8 cellular contexts compared by ENCODE assay signal in the genomic region with DNA sequence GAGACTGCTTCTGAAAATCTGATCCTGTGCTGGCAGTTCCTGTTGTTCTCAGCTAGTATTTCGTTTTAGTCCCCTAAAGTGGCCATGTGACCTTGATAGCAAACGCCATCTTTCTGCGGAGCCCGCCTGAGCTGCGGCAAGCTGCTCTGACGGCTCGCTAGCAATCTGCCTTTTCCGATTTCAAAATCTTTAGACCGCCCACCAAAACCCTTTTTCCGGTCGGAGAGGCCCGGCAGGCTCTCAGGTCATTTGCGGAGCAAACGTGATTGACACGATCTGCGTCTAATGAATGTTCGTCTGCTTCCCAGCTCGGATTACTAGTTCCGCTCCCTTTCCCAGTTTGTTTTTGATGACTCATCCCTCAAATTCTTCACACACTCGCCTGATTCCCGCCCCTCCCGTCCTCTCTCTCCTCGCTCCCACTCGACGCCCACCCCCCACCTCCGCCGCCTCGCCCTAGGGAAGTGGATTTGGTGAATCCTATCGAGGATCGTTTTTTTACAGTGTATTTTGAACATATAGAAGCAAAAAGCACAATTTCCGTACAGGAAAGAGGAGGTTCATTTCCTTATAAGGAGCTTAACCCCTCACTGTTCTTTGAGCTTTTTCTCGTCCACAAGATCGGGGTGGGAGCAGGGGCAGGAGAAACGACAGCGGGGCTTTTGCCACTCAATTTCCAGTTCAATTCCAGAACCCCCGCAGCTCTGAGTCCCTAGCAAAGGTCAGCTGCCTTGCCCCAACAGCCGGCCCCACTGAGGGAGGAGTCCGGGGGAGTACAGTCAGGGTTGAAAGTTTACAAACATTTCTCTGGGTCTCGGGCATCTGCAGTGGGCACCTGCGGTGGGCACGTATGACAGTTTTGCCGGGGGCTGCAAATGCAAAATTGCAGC. TPM values are rescaled to one million over a fixed set of nuclear protein-coding genes. Genes with fewer than 3 reads are reported as not detected.
DNase-seq lines count a peak whose midpoint lies in the region; ATAC-seq, FAIRE-seq and TF ChIP-seq lines count a peak whose summit lies in the region.

No MANE protein-coding gene starts in this region.

- no peaks in the 10 kb centered on the region for H3K4me1 ChIP-seq in ascending aorta
- no peaks in the 10 kb centered on the region for H3K4me1 ChIP-seq in right cardiac atrium (ENCODE audit: control insufficient read depth, insufficient read depth, low read length)
- no peaks in the 10 kb centered on the region for H3K4me1 ChIP-seq in psoas muscle

- intact Hi-C loops in ascending aorta (cut with DNase I) (loop anchor here (1.0 to 10.0 kb wide), 5 partner anchors 72 to 747 kb away; partner anchors contain the start of genes NONO, TAF1 and ZMYM3), right cardiac atrium (cut with DNase I) (no loop called here), psoas muscle (cut with DNase I) (loop anchor here in 1 of 2 donors (5.0 to 10.0 kb wide), 2 partner anchors 183 to 415 kb away; partner anchors contain the start of gene TAF1)

- peaks cover 22% of the 10 kb centered on the region for H3K4me1 Mint-ChIP-seq in T-helper 2 cell treated with Interferon-gamma antibody and Interleukin-4, amounts not matched to agents 5 μg/mL and 100 μg/mL, for 36 hours (ENCODE audit: low read depth)

- H3K4me3 Mint-ChIP-seq in T-helper 2 cell treated with Interferon-gamma antibody and Interleukin-4, amounts not matched to agents 5 μg/mL and 100 μg/mL, for 36 hours, result peak overlapping the region; percentile 90

- no peak for TF ChIP-seq CTCF in GM13976 (IDR thresholded peaks at IDR 0.05; ENCODE audit: borderline replicate concordance, control extremely low read depth, extremely low read depth, insufficient read depth, missing control alignments)
- no peak for TF ChIP-seq CTCF in ascending aorta (IDR thresholded peaks at IDR 0.05)
- no peak for TF ChIP-seq CTCF in psoas muscle (IDR thresholded peaks at IDR 0.05)

- no peaks in the 10 kb centered on the region for H3K9me3 ChIP-seq in ascending aorta
- H3K9me3 ChIP-seq in right cardiac atrium (ENCODE audit: control insufficient read depth, low read length), result no peaks in the 10 kb centered on the region
- H3K9me3 ChIP-seq in psoas muscle, result no peaks in the 10 kb centered on the region

- WGBS in right cardiac atrium, result under 1% methylated on average over 42 of the region's 42 CpGs
- WGBS in psoas muscle, 3 donors, result 1 to 29% (median 2%) methylated on average over 41 to 42 of the region's 42 CpGs

- H3K36me3 ChIP-seq in ascending aorta, result no peaks in the 10 kb centered on the region
- no peaks in the 10 kb centered on the region for H3K36me3 ChIP-seq in psoas muscle (ENCODE audit: insufficient read depth in 1 of 2, low read depth in 1 of 2)

- no peak for FAIRE-seq in urothelium cell line (lab: Jason Lieb, UNC)

- peak overlapping the region; percentile 50 to 62 for H3K4me3 ChIP-seq in ascending aorta
- H3K4me3 ChIP-seq in right cardiac atrium (ENCODE audit: low read length), result peak overlapping the region; percentile 82
- peak overlapping the region; percentile 67 for H3K4me3 ChIP-seq in psoas muscle

- DNase-seq in GM13976 (ENCODE audit: low spot score) (peak; percentile 73), NCI-H1417 treated with DMSO at 0.1 percent for 48 hours (lab: John Stamatoyannopoulos, UW) (peak; percentile 80), ascending aorta (ENCODE audit: low spot score in 2 of 2) (peak; percentile 54 to 92), right cardiac atrium (peak; percentile 85 to 91 (median 90)), psoas muscle (peak; percentile 80 to 90), urothelium cell line (ENCODE audit: low spot score) (peak; percentile 92)
- peak; percentile 84 for DNase-seq in T-helper 2 cell treated with Interferon-gamma antibody and Interleukin-4, amounts not matched to agents 5 μg/mL and 100 μg/mL, for 36 hours (ENCODE audit: low spot score)

- ATAC-seq in HG02798 (IDR thresholded peaks at IDR 0.05; ENCODE audit: poor library complexity, unreplicated experiment) (peak; percentile 90), right cardiac atrium (peak; percentile 96), psoas muscle (peak; percentile 93 to 96 (median 96))

- in situ Hi-C loops in GM13976 (cut with MboI; ENCODE audit: low sequenced_read_pairs, unreplicated experiment), result no loop called here

- H3K36me3 Mint-ChIP-seq in T-helper 2 cell treated with Interferon-gamma antibody and Interleukin-4, amounts not matched to agents 5 μg/mL and 100 μg/mL, for 36 hours (ENCODE audit: low read depth), result peaks cover 20% of the 10 kb centered on the region

- no peaks in the 10 kb centered on the region for H3K9me3 Mint-ChIP-seq in T-helper 2 cell treated with Interferon-gamma antibody and Interleukin-4, amounts not matched to agents 5 μg/mL and 100 μg/mL, for 36 hours

- H3K27me3 ChIP-seq in ascending aorta, result no peaks in the 10 kb centered on the region
- H3K27me3 ChIP-seq in right cardiac atrium (ENCODE audit: control insufficient read depth, insufficient read depth), result no peaks in the 10 kb centered on the region
- H3K27me3 ChIP-seq in psoas muscle (ENCODE audit: insufficient read depth in 3 of 3, low read length in 2 of 3), result no peaks in the 10 kb centered on the region

- H3K27ac ChIP-seq in ascending aorta, result peak overlapping the region; percentile 76 to 77
- H3K27ac ChIP-seq in right cardiac atrium (ENCODE audit: low read length), result peak overlapping the region; percentile 99
- H3K27ac ChIP-seq in psoas muscle, result peak overlapping the region; percentile 89

- peak overlapping the region; percentile 99 for H3K27ac Mint-ChIP-seq in T-helper 2 cell treated with Interferon-gamma antibody and Interleukin-4, amounts not matched to agents 5 μg/mL and 100 μg/mL, for 36 hours

- no peaks in the 10 kb centered on the region for H3K27me3 Mint-ChIP-seq in T-helper 2 cell treated with Interferon-gamma antibody and Interleukin-4, amounts not matched to agents 5 μg/mL and 100 μg/mL, for 36 hours (ENCODE audit: low read depth)

RNA-seq across cellular contexts. Expression of gene NLGN3, which starts 37.5 kb away (rescaled TPM):
- total RNA-seq in ascending aorta (0.21 TPM), right cardiac atrium (1 to 10 TPM in 3 of 4 donors, under 1 TPM in 1; 0.75 to 1.9 (median 1.4) TPM), psoas muscle (under 1 TPM; 0.07 to 0.32 (median 0.15) TPM)
- polyA plus RNA-seq in right cardiac atrium (0.88 TPM), psoas muscle (under 1 TPM; 0.04 to 0.10 (median 0.08) TPM)

RNA-seq across cellular contexts. Expression of gene GJB1, which starts 40.9 kb away (rescaled TPM):
- not detected for total RNA-seq in ascending aorta
- not detected for total RNA-seq in right cardiac atrium
- 0.11 TPM for polyA plus RNA-seq in right cardiac atrium
- not detected for total RNA-seq in psoas muscle
- polyA plus RNA-seq in psoas muscle, result under 1 TPM in 2 of 3 donors, not detected in 1; 0.05 TPM

Comparison
In these comparisons a context has a peak if more than half of its experiments do, and no peak if none do; other contexts are left out.
1. Peak in every context shown above with its lines: DNase-seq, ATAC-seq, H3K4me3 ChIP-seq and H3K27ac ChIP-seq.